In the genomic region with DNA sequence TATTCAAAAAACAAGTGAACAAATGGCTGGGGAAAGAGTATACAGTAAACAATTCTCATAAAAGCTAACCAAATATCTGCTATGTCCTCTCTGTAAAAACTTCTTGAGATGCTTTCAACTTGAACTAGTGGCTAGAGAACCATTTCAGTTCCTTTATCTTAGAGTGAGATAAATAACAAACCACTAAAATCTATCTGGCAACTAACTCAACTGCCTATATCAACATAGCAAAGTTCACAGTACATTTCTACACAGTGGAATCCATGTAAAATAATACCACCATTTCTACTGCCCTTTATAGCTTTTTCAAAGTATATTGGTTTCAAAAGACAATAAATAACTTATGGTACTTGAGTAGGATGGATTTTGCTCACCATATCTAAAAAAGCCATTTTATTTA, we compare ENCODE assay signal across 20 cellular contexts.
DNase-seq lines count a peak whose midpoint lies in the region; TF ChIP-seq lines count a peak whose summit lies in the region.
"Had no signal": no experiment of that assay in that cellular context is flagged by ENCODE, and none has a peak within 500 bp of the region (broad histone marks: within the 10 kb centered on the region; RNA-seq: fewer than 3 reads in every experiment).

No MANE protein-coding gene starts in this region.

- no peaks in the 10 kb centered on the region for H3K79me2 ChIP-seq in GM23248 (ENCODE audit: insufficient read depth)

- peaks cover 14% of the 10 kb centered on the region for H3K4me1 ChIP-seq in BLaER1
- H3K4me1 ChIP-seq in GM23248 (ENCODE audit: insufficient read depth) = peaks cover 14% of the 10 kb centered on the region
- H3K4me1 ChIP-seq: A549, BE2C had no signal

- H3K9me3 ChIP-seq in BLaER1 = no peaks in the 10 kb centered on the region
- no peaks in the 10 kb centered on the region for H3K9me3 ChIP-seq in GM23248 (ENCODE audit: low read depth)
- H3K9me3 ChIP-seq: A549, BE2C, MG63 had no signal

- no peak overlapping the region for H3K9ac ChIP-seq in BLaER1
- H3K9ac ChIP-seq in GM23248 = no peak overlapping the region

- H3K4me2 ChIP-seq in BLaER1 (peak overlapping the region; percentile 11), GM23248 (ENCODE audit: unreplicated experiment) (no peak overlapping the region)
- H3K4me2 ChIP-seq: A549 had no signal

- H3K27ac ChIP-seq in BLaER1 (no peak overlapping the region), GM23248 (no peak overlapping the region)
- H3K27ac ChIP-seq: A549 had no signal

- TF ChIP-seq CTCF in fibroblast of villous mesenchyme (IDR thresholded peaks at IDR 0.05; ENCODE audit: insufficient read depth, low read depth, low read length) (no peak), lower leg skin (IDR thresholded peaks at IDR 0.05) (no peak)

- in situ Hi-C loops in GM23248 (cut with MboI) = loop anchor here (10.0 kb wide), 1 partner anchor 207 kb away; no protein-coding TSS in a partner anchor

- H3K36me3 ChIP-seq in BLaER1 (peaks cover 15% of the 10 kb centered on the region; the same call in 1 of the 2 replicates), GM23248 (ENCODE audit: low read depth) (no peaks in the 10 kb centered on the region)
- H3K36me3 ChIP-seq: BE2C had no signal

- H4K20me1 ChIP-seq in BLaER1 (no peaks in the 10 kb centered on the region), GM23248 (ENCODE audit: insufficient read depth) (no peaks in the 10 kb centered on the region)

- H3K4me3 ChIP-seq in BLaER1 = no peak overlapping the region
- no peak overlapping the region for H3K4me3 ChIP-seq in GM23248
- H3K4me3 ChIP-seq in fibroblast of villous mesenchyme (ENCODE audit: low read depth, low read length) = no peak overlapping the region
- H3K4me3 ChIP-seq in lower leg skin (ENCODE audit: low read depth, poor library complexity, severe bottlenecking) = no peak overlapping the region
- H3K4me3 ChIP-seq: A549, K562, MG63 had no signal

- DNase-seq in GM23248 (no peak), amniotic epithelial cell (ENCODE audit: low read depth) (peak; percentile 23), fibroblast of villous mesenchyme (ENCODE audit: low read depth) (peak; percentile 59), lower leg skin (ENCODE audit: low spot score in 2 of 2) (no peak), GM19238 (ENCODE audit: insufficient read length, low spot score) (no peak), DMS79 treated with DMSO at 0.1 percent for 48 hours (lab: John Stamatoyannopoulos, UW) (no peak), NCI-H446 treated with DMSO at 0.1 percent for 48 hours (lab: John Stamatoyannopoulos, UW) (no peak)
- DNase-seq: BE2C; CD4-positive, CD25-positive, alpha-beta regulatory T cell; DMS79; MG63; NCI-H1417; NCI-H1694 treated with DMSO at 0.1 percent for 48 hours; NCI-H2081 treated with DMSO at 0.1 percent for 48 hours; NCI-H2171 treated with DMSO at 0.1 percent for 48 hours; NCI-H526 treated with DMSO at 0.1 percent for 48 hours; Right ventricle myocardium superior had no signal

- H2AFZ ChIP-seq in GM23248 = 0 out of 2 replicates have a peak overlapping the region, but pooled peaks have one; percentile 16

- no peak for TF ChIP-seq POLR2A in lower leg skin (IDR thresholded peaks at IDR 0.05)

- no peaks in the 10 kb centered on the region for H3K9me2 ChIP-seq in GM23248 (ENCODE audit: insufficient read depth)

- no peaks in the 10 kb centered on the region for H3K27me3 ChIP-seq in BLaER1
- no peaks in the 10 kb centered on the region for H3K27me3 ChIP-seq in GM23248 (replicated peaks; ENCODE audit: insufficient read depth)
- H3K27me3 ChIP-seq: BE2C, MG63 had no signal

- H3F3A ChIP-seq in GM23248 (ENCODE audit: insufficient read depth) = peaks cover 17% of the 10 kb centered on the region; the same call in 1 of the 2 replicates

- intact Hi-C loops in lower leg skin (cut with DNase I; ENCODE audit: low total_unique reads) = no loop called here

Comparison
In these comparisons a context has a peak if more than half of its experiments do, and no peak if none do; other contexts are left out.
1. DNase-seq: peak in amniotic epithelial cell (single experiment) and fibroblast of villous mesenchyme (single experiment); none in GM23248 (single experiment), lower leg skin (0 of 2), GM19238 (single experiment), DMS79 treated with DMSO at 0.1 percent for 48 hours (single experiment) and NCI-H446 treated with DMSO at 0.1 percent for 48 hours (single experiment).